14 cellular contexts compared by ENCODE assay signal in genomic region chr9:91720746-91721705, GRCh38.
DNase-seq lines count a peak whose midpoint lies in the region; ATAC-seq, FAIRE-seq and TF ChIP-seq lines count a peak whose summit lies in the region.
"Had no signal": no experiment of that assay in that cellular context is flagged by ENCODE, and none has a peak within 500 bp of the region (broad histone marks: within the 10 kb centered on the region; RNA-seq: fewer than 3 reads in every experiment).

No MANE protein-coding gene starts in this region.

- no peaks in the 10 kb centered on the region for H3K36me3 Mint-ChIP-seq in activated CD4-positive, alpha-beta T cell treated with anti-CD3 and anti-CD28 coated beads for 36 hours (ENCODE audit: low read depth)

- H3K4me3 ChIP-seq in fibroblast of villous mesenchyme (ENCODE audit: low read depth, low read length), result no peak overlapping the region
- H3K4me3 ChIP-seq: esophagus squamous epithelium had no signal

- no peaks in the 10 kb centered on the region for H3K4me1 Mint-ChIP-seq in activated CD4-positive, alpha-beta T cell treated with anti-CD3 and anti-CD28 coated beads for 36 hours

- peak; percentile 84 for ATAC-seq in GM21619 (IDR thresholded peaks at IDR 0.05; ENCODE audit: unreplicated experiment)
- no peak for ATAC-seq in GM18517 (IDR thresholded peaks at IDR 0.05; ENCODE audit: unreplicated experiment)
- no peak for ATAC-seq in activated CD4-positive, alpha-beta T cell treated with anti-CD3 and anti-CD28 coated beads for 36 hours
- ATAC-seq: left lobe of liver had no signal

- CTCF ChIA-PET in activated CD4-positive, alpha-beta T cell treated with anti-CD3 and anti-CD28 coated beads for 36 hours (lab: Charles Lee), result interaction anchor here (1.3 kb wide), 1 partner anchor 808 kb away, joined by 4 read pairs; no protein-coding TSS in a partner anchor

- no peak for TF ChIP-seq CTCF in fibroblast of villous mesenchyme (IDR thresholded peaks at IDR 0.05; ENCODE audit: insufficient read depth, low read depth, low read length)

- DNase-seq in GM12891 (ENCODE audit: insufficient read length, low spot score) (peak; percentile 53), KG1 (lab: John Stamatoyannopoulos, UW) (peak; percentile 15), fibroblast of villous mesenchyme (ENCODE audit: low read depth) (peak; percentile 37)
- DNase-seq in activated CD4-positive, alpha-beta T cell treated with anti-CD3 and anti-CD28 coated beads for 36 hours, result no peak
- no peak for DNase-seq in activated CD4-positive, alpha-beta T cell treated with anti-CD3 and anti-CD28 coated beads for 4 hours
- no peak for DNase-seq in stimulated activated naive CD4-positive, alpha-beta T cell (lab: John Stamatoyannopoulos, UW)
- DNase-seq: activated CD8-positive, alpha-beta memory T cell treated with anti-CD3 and anti-CD28 coated beads for 24 hours; esophagus squamous epithelium; NCI-H1436; SHP77 treated with DMSO at 0.1 percent for 48 hours had no signal

- H3K27ac Mint-ChIP-seq in activated CD4-positive, alpha-beta T cell treated with anti-CD3 and anti-CD28 coated beads for 36 hours, result no peak overlapping the region

- peaks cover 43% of the 10 kb centered on the region for H3K27me3 Mint-ChIP-seq in activated CD4-positive, alpha-beta T cell treated with anti-CD3 and anti-CD28 coated beads for 36 hours

- POLR2A ChIA-PET in activated CD4-positive, alpha-beta T cell treated with anti-CD3 and anti-CD28 coated beads for 36 hours (lab: Charles Lee), result interaction anchor here (0.6 kb wide), 1 partner anchor 736 kb away, joined by 5 read pairs; no protein-coding TSS in a partner anchor

- intact Hi-C loops in activated CD4-positive, alpha-beta T cell treated with anti-CD3 and anti-CD28 coated beads for 36 hours (cut with DNase I, micrococcal nuclease), result loop anchor here in 1 of 2 experiments (10.0 kb wide), 1 partner anchor 686 kb away; no protein-coding TSS in a partner anchor

- no peak overlapping the region for H3K4me3 Mint-ChIP-seq in activated CD4-positive, alpha-beta T cell treated with anti-CD3 and anti-CD28 coated beads for 36 hours

- TF ChIP-seq POLR2A in GM12891 (IDR thresholded peaks at IDR 0.05; ENCODE audit: low read depth, low read length), result no peak

- H3K9me3 Mint-ChIP-seq in activated CD4-positive, alpha-beta T cell treated with anti-CD3 and anti-CD28 coated beads for 36 hours (ENCODE audit: low read depth), result peaks cover 6% of the 10 kb centered on the region

- FAIRE-seq in GM12891 (lab: Jason Lieb, UNC), result peak; percentile 51
- FAIRE-seq: astrocyte had no signal

TF ChIP-seq in GM12891, 5 proteins besides CTCF, POLR2A, EP300 and RAD21:
- TF ChIP-seq TAF1 (IDR thresholded peaks at IDR 0.05; ENCODE audit: low read depth, low read length) (no peak), SPI1 (IDR thresholded peaks at IDR 0.05; ENCODE audit: low read depth, low read length) (no peak), POLR2AphosphoS5 (IDR thresholded peaks at IDR 0.05; ENCODE audit: low read depth, low read length) (no peak), POU2F2 (IDR thresholded peaks at IDR 0.05; ENCODE audit: low read depth, low read length) (no peak), PAX5 (IDR thresholded peaks at IDR 0.05; ENCODE audit: insufficient read depth, low read length, severe bottlenecking) (no peak)

Comparison
In these comparisons a context has a peak if more than half of its experiments do, and no peak if none do; other contexts are left out.
1. DNase-seq: peak in GM12891 (single experiment), KG1 (single experiment) and fibroblast of villous mesenchyme (single experiment); none in activated CD4-positive, alpha-beta T cell treated with anti-CD3 and anti-CD28 coated beads for 36 hours (single experiment), activated CD4-positive, alpha-beta T cell treated with anti-CD3 and anti-CD28 coated beads for 4 hours (0 of 2) and stimulated activated naive CD4-positive, alpha-beta T cell (0 of 6).